ENCODE assay signal across 32 cellular contexts in genomic region chr19:993831-994393, GRCh38. TPM values are rescaled to one million over a fixed set of nuclear protein-coding genes. Genes with fewer than 3 reads are reported as not detected.
"Had no signal": no experiment of that assay in that cellular context is flagged by ENCODE, and none has a peak within 500 bp of the region (broad histone marks: within the 10 kb centered on the region; RNA-seq: fewer than 3 reads in every experiment).

No MANE protein-coding gene starts in this region.

- H3K4me3 Mint-ChIP-seq: activated B cell treated with CpG ODN at 0.5 μM for 24 hours; activated CD4-positive, alpha-beta T cell treated with anti-CD3 and anti-CD28 coated beads for 36 hours; activated naive CD8-positive, alpha-beta T cell treated with anti-CD3 and anti-CD28 coated beads for 36 hours; activated T-cell treated with anti-CD3 and anti-CD28 coated beads, Interleukin-2, amount 50 U/mL, for 24 hours; activated T-helper 17 cell treated with anti-CD3 and anti-CD28 coated beads, Interleukin-2, amount 50 U/mL, for 72 hours; effector memory CD8-positive, alpha-beta T cell; memory B cell; nephron; stimulated activated effector memory CD8-positive, alpha-beta T cell treated with anti-CD3 and anti-CD28 coated beads, Interleukin-12 subunit alpha, Interleukin-12 subunit beta, amount 100 ng/mL, for 72 hours; stimulated activated naive CD8-positive, alpha-beta T cell treated with anti-CD3 and anti-CD28 coated beads, Interleukin-15, amount 100 ng/mL, for 72 hours had no signal

- H3K9me3 Mint-ChIP-seq: activated B cell treated with CpG ODN at 0.5 μM for 24 hours; activated naive CD8-positive, alpha-beta T cell treated with anti-CD3 and anti-CD28 coated beads for 36 hours; activated T-cell treated with anti-CD3 and anti-CD28 coated beads, Interleukin-2, amount 50 U/mL, for 24 hours; activated T-helper 17 cell treated with anti-CD3 and anti-CD28 coated beads, Interleukin-2, amount 50 U/mL, for 72 hours; effector memory CD8-positive, alpha-beta T cell; memory B cell; nephron; stimulated activated effector memory CD8-positive, alpha-beta T cell treated with anti-CD3 and anti-CD28 coated beads, Interleukin-12 subunit alpha, Interleukin-12 subunit beta, amount 100 ng/mL, for 72 hours; stimulated activated naive CD8-positive, alpha-beta T cell treated with anti-CD3 and anti-CD28 coated beads, Interleukin-15, amount 100 ng/mL, for 72 hours had no signal

- H3K4me3 ChIP-seq: esophagus muscularis mucosa, suprapubic skin, tibial nerve, vagina had no signal

- ATAC-seq: activated CD4-positive, alpha-beta T cell treated with anti-CD3 and anti-CD28 coated beads for 36 hours; activated T-helper 17 cell treated with anti-CD3 and anti-CD28 coated beads, Interleukin-2, amount 50 U/mL, for 72 hours; effector memory CD8-positive, alpha-beta T cell; left ventricle myocardium superior; sciatic nerve; stimulated activated effector memory CD8-positive, alpha-beta T cell treated with anti-CD3 and anti-CD28 coated beads, Interleukin-12 subunit alpha, Interleukin-12 subunit beta, amount 100 ng/mL, for 72 hours; stimulated activated naive CD8-positive, alpha-beta T cell treated with anti-CD3 and anti-CD28 coated beads, Interleukin-15, amount 100 ng/mL, for 72 hours had no signal

- H3K9me3 ChIP-seq: esophagus muscularis mucosa, suprapubic skin, tibial nerve, vagina had no signal

- H3K27ac Mint-ChIP-seq: activated B cell treated with CpG ODN at 0.5 μM for 24 hours; activated CD4-positive, alpha-beta T cell treated with anti-CD3 and anti-CD28 coated beads for 36 hours; activated naive CD8-positive, alpha-beta T cell treated with anti-CD3 and anti-CD28 coated beads for 36 hours; activated T-cell treated with anti-CD3 and anti-CD28 coated beads, Interleukin-2, amount 50 U/mL, for 24 hours; activated T-helper 17 cell treated with anti-CD3 and anti-CD28 coated beads, Interleukin-2, amount 50 U/mL, for 72 hours; memory B cell had no signal

- H3K27ac ChIP-seq: esophagus muscularis mucosa, suprapubic skin, tibial nerve, vagina had no signal

- H3K36me3 Mint-ChIP-seq: memory B cell had no signal

- DNase-seq: activated B cell treated with CpG ODN at 0.5 μM for 24 hours; activated CD4-positive, alpha-beta T cell treated with anti-CD3 and anti-CD28 coated beads for 36 hours; activated CD4-positive, alpha-beta T cell treated with anti-CD3 and anti-CD28 coated beads, Interleukin-2, amount 50 U/mL, for 4 hours; activated CD8-positive, alpha-beta memory T cell treated with anti-CD3 and anti-CD28 coated beads for 24 hours; activated CD8-positive, alpha-beta memory T cell treated with anti-CD3 and anti-CD28 coated beads, Interleukin-2, amount 50 U/mL, for 4 hours; activated naive CD8-positive, alpha-beta T cell treated with anti-CD3 and anti-CD28 coated beads for 36 hours; activated T-cell treated with anti-CD3 and anti-CD28 coated beads, Interleukin-2, amount 50 U/mL, for 24 hours; central memory CD4-positive, alpha-beta T cell; effector memory CD8-positive, alpha-beta T cell; glutamatergic neuron; hippocampal formation; left ventricle myocardium superior; nucleus accumbens; small intestine; stimulated activated CD4-positive, alpha-beta T cell treated with anti-CD3 and anti-CD28 coated beads, Interleukin-2, amount 100 ng/mL, for 24 hours; stimulated activated naive CD8-positive, alpha-beta T cell treated with anti-CD3 and anti-CD28 coated beads, Interleukin-15, amount 100 ng/mL, for 72 hours; T1000 had no signal

- H3K4me1 Mint-ChIP-seq: activated T-helper 17 cell treated with anti-CD3 and anti-CD28 coated beads, Interleukin-2, amount 50 U/mL, for 72 hours had no signal

RNA-seq across cellular contexts. Expression of gene GRIN3B, which starts 6.3 kb away (rescaled TPM):
- total RNA-seq: activated naive CD8-positive, alpha-beta T cell treated with anti-CD3 and anti-CD28 coated beads for 36 hours; left ventricle myocardium superior; sciatic nerve; T-helper 1 cell treated with Interleukin-12 subunit alpha and Interleukin-12 subunit beta and Interleukin-4 antibody, amounts not matched to agents 30 ng/mL and 1 ng/mL, for 36 hours; vagina had no signal

RNA-seq across cellular contexts. Expression of gene RNU6-2, which starts 27.4 kb away (rescaled TPM):
- total RNA-seq: activated B cell treated with CpG ODN at 0.5 μM for 24 hours; activated CD4-positive, alpha-beta T cell treated with anti-CD3 and anti-CD28 coated beads for 36 hours; activated naive CD8-positive, alpha-beta T cell treated with anti-CD3 and anti-CD28 coated beads for 36 hours; activated T-helper 17 cell treated with anti-CD3 and anti-CD28 coated beads, Interleukin-2, amount 50 U/mL, for 72 hours; astrocyte; dermis microvascular lymphatic vessel endothelial cell; esophagus muscularis mucosa; frontal cortex; left ventricle myocardium superior; mononuclear cell; myocyte; sciatic nerve; suprapubic skin; T-helper 1 cell treated with Interleukin-12 subunit alpha and Interleukin-12 subunit beta and Interleukin-4 antibody, amounts not matched to agents 30 ng/mL and 1 ng/mL, for 36 hours; tibial nerve; vagina had no signal
